Comparison of ENCODE assay signal across 5 cellular contexts in genomic region chr20:31626534-31626933, GRCh38. TPM values are rescaled to one million over a fixed set of nuclear protein-coding genes. Genes with fewer than 3 reads are reported as not detected.
"Had no signal": no experiment of that assay in that cellular context is flagged by ENCODE, and none has a peak within 500 bp of the region (broad histone marks: within the 10 kb centered on the region; RNA-seq: fewer than 3 reads in every experiment).

No MANE protein-coding gene starts in this region.

RNA-seq across cellular contexts. Expression of gene COX4I2, which starts 11.2 kb away (rescaled TPM):
- total RNA-seq: GM23248, H1, H9, HFFc6, HT1080 had no signal
- polyA plus RNA-seq: GM23248 had no signal
